1 cellular context compared by ENCODE assay signal in genomic region chr14:35292051-35292769, GRCh38.
TF ChIP-seq lines count a peak whose summit lies in the region.

Gene PSMA6 (plus strand): TSS chr14:35292382. CDS start chr14:35292477, 95 bp downstream.

TF ChIP-seq in GM12878, 131 proteins besides CTCF, POLR2A, EP300 and RAD21 (continued from another document):
- TF ChIP-seq, protein P1, sequence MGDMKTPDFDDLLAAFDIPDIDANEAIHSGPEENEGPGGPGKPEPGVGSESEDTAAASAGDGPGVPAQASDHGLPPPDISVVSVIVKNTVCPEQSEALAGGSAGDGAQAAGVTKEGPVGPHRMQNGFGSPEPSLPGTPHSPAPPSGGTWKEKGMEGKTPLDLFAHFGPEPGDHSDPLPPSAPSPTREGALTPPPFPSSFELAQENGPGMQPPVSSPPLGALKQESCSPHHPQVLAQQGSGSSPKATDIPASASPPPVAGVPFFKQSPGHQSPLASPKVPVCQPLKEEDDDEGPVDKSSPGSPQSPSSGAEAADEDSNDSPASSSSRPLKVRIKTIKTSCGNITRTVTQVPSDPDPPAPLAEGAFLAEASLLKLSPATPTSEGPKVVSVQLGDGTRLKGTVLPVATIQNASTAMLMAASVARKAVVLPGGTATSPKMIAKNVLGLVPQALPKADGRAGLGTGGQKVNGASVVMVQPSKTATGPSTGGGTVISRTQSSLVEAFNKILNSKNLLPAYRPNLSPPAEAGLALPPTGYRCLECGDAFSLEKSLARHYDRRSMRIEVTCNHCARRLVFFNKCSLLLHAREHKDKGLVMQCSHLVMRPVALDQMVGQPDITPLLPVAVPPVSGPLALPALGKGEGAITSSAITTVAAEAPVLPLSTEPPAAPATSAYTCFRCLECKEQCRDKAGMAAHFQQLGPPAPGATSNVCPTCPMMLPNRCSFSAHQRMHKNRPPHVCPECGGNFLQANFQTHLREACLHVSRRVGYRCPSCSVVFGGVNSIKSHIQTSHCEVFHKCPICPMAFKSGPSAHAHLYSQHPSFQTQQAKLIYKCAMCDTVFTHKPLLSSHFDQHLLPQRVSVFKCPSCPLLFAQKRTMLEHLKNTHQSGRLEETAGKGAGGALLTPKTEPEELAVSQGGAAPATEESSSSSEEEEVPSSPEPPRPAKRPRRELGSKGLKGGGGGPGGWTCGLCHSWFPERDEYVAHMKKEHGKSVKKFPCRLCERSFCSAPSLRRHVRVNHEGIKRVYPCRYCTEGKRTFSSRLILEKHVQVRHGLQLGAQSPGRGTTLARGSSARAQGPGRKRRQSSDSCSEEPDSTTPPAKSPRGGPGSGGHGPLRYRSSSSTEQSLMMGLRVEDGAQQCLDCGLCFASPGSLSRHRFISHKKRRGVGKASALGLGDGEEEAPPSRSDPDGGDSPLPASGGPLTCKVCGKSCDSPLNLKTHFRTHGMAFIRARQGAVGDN (IDR thresholded peaks at IDR 0.05) = peak; percentile 93
- TF ChIP-seq, protein P2, sequence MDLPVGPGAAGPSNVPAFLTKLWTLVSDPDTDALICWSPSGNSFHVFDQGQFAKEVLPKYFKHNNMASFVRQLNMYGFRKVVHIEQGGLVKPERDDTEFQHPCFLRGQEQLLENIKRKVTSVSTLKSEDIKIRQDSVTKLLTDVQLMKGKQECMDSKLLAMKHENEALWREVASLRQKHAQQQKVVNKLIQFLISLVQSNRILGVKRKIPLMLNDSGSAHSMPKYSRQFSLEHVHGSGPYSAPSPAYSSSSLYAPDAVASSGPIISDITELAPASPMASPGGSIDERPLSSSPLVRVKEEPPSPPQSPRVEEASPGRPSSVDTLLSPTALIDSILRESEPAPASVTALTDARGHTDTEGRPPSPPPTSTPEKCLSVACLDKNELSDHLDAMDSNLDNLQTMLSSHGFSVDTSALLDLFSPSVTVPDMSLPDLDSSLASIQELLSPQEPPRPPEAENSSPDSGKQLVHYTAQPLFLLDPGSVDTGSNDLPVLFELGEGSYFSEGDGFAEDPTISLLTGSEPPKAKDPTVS (IDR thresholded peaks at IDR 0.05; ENCODE audit: low read depth, low read length) = no peak
- TF ChIP-seq HCFC1 (IDR thresholded peaks at IDR 0.05; ENCODE audit: low read length) = peak; percentile 70
- TF ChIP-seq BRCA1 (IDR thresholded peaks at IDR 0.05; ENCODE audit: low read depth, low read length) = no peak
- TF ChIP-seq BMI1 (IDR thresholded peaks at IDR 0.05; ENCODE audit: borderline replicate concordance) = no peak
- TF ChIP-seq, protein P3, sequence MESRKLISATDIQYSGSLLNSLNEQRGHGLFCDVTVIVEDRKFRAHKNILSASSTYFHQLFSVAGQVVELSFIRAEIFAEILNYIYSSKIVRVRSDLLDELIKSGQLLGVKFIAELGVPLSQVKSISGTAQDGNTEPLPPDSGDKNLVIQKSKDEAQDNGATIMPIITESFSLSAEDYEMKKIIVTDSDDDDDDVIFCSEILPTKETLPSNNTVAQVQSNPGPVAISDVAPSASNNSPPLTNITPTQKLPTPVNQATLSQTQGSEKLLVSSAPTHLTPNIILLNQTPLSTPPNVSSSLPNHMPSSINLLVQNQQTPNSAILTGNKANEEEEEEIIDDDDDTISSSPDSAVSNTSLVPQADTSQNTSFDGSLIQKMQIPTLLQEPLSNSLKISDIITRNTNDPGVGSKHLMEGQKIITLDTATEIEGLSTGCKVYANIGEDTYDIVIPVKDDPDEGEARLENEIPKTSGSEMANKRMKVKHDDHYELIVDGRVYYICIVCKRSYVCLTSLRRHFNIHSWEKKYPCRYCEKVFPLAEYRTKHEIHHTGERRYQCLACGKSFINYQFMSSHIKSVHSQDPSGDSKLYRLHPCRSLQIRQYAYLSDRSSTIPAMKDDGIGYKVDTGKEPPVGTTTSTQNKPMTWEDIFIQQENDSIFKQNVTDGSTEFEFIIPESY (IDR thresholded peaks at IDR 0.05) = no peak
- no peak for TF ChIP-seq NFXL1 (IDR thresholded peaks at IDR 0.05; ENCODE audit: borderline replicate concordance)
- peak; percentile 18 for TF ChIP-seq RELA (IDR thresholded peaks at IDR 0.05; ENCODE audit: borderline replicate concordance, partially characterized antibody)
- TF ChIP-seq DPF2 (IDR thresholded peaks at IDR 0.05) = no peak
- TF ChIP-seq SUPT20H (IDR thresholded peaks at IDR 0.05; ENCODE audit: borderline replicate concordance, control insufficient read depth, low read depth, low read length) = no peak
- TF ChIP-seq KAT2A (conservative IDR thresholded peaks at IDR 0.05; ENCODE audit: control insufficient read depth, low read depth, low read length) = no peak
- no peak; a peak in 1 of 4 replicates for TF ChIP-seq ETV6 (conservative IDR thresholded peaks at IDR 0.05 in 1 of 2, IDR thresholded peaks at IDR 0.05 in 1 of 2; ENCODE audit: borderline replicate concordance in 1 of 2, low read depth in 1 of 2)
- TF ChIP-seq, protein P4, sequence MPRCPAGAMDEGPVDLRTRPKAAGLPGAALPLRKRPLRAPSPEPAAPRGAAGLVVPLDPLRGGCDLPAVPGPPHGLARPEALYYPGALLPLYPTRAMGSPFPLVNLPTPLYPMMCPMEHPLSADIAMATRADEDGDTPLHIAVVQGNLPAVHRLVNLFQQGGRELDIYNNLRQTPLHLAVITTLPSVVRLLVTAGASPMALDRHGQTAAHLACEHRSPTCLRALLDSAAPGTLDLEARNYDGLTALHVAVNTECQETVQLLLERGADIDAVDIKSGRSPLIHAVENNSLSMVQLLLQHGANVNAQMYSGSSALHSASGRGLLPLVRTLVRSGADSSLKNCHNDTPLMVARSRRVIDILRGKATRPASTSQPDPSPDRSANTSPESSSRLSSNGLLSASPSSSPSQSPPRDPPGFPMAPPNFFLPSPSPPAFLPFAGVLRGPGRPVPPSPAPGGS (IDR thresholded peaks at IDR 0.05; ENCODE audit: borderline replicate concordance, insufficient read depth, low read depth, low read length, poor library complexity, severe bottlenecking) = peak; percentile 68
- TF ChIP-seq MXI1 (IDR thresholded peaks at IDR 0.05; ENCODE audit: low read depth, low read length) = peak; percentile 88
- TF ChIP-seq ZNF384 (IDR thresholded peaks at IDR 0.05; ENCODE audit: borderline replicate concordance, low read depth, low read length) = no peak
TF ChIP-seq in GM12878: peak in this region for 48.
